Comparison of ENCODE assay signal across 1 cellular context in the genomic region with DNA sequence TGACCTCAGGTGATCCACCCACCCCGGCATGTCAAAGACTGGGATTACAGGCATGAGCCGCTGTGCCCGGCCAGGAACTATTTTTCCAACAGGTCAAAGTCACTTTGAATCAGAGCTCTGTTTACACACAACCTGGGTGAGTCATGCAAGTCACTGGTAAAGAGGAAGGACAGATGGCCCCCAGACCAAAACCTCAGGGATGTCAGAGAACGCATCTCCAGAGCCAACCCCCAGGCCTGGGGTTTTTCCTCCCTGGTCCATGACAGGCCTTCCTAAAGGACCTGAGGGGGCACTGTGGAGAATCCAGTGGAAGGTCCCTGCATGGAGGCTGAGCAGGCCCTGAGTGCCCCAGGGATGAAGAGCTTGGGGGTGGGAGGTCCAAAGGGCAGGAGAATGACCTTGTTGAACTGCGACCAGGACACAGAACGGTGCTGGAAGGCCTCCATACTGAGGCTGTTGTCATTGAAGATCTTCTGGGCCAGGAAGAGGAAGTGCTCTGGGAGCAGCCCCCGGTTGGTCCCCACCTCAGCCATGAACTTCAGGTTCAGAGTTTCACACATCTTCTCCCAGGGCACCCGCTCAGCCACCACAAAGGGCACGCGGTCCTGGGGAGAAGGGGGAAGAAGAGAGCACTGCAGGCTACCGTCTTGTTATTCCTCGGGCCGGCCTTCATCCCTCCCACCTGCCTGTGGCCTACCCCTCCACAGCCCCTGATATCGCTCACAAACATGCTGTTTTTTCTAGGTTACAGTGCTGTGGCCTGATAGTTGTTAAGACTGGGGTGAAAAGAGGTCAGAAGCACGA.
TF ChIP-seq lines count a peak whose summit lies in the region.

No MANE protein-coding gene starts in this region.

TF ChIP-seq in K562, 482 proteins besides CTCF, POLR2A, EP300 and RAD21 (continued from another document):
- TF ChIP-seq TEAD4 (IDR thresholded peaks at IDR 0.05; ENCODE audit: low read length) (peak; percentile 57), TEAD4 (CRISPR knock-in tag; IDR thresholded peaks at IDR 0.05; ENCODE audit: borderline replicate concordance) (no peak), YY1 (IDR thresholded peaks at IDR 0.05; ENCODE audit: borderline replicate concordance in 1 of 3, control insufficient read depth in 1 of 3, extremely low read depth in 1 of 3, insufficient read depth in 3 of 3, insufficient read length in 1 of 3, insufficient replicate concordance in 2 of 3, low read depth in 1 of 3, low read length in 2 of 3) (peak in 1 of 3 experiments; percentile 18), SLC30A9 (CRISPR knock-in tag; IDR thresholded peaks at IDR 0.05) (no peak), KHSRP (IDR thresholded peaks at IDR 0.05) (no peak), TCF3 (CRISPR knock-in tag; IDR thresholded peaks at IDR 0.05) (peak; percentile 81), KLF16 (IDR thresholded peaks at IDR 0.05) (no peak), ELF4 (CRISPR knock-in tag; IDR thresholded peaks at IDR 0.05) (0 out of 2 replicates have a peak, but pooled peaks have one; percentile 40), TAL1 (IDR thresholded peaks at IDR 0.05) (peak; percentile 68; the same call in 1 of the 2 replicates), SMARCB1 (IDR thresholded peaks at IDR 0.05; ENCODE audit: insufficient read length, low read depth) (no peak), FOSL1 (tag; conservative IDR thresholded peaks at IDR 0.05) (peak; percentile 72), GTF2F1 (IDR thresholded peaks at IDR 0.05; ENCODE audit: low read depth, low read length) (no peak), ZBTB8A (IDR thresholded peaks at IDR 0.05; ENCODE audit: partially characterized antibody) (no peak), CC2D1A (IDR thresholded peaks at IDR 0.05) (no peak), SMARCE1 (IDR thresholded peaks at IDR 0.05) (peak; percentile 67; the same call in 1 of the 2 replicates), ZNF76 (CRISPR knock-in tag; IDR thresholded peaks at IDR 0.05; ENCODE audit: borderline replicate concordance) (no peak), MXI1 (IDR thresholded peaks at IDR 0.05; ENCODE audit: low read depth, low read length) (no peak), RBM34 (IDR thresholded peaks at IDR 0.05; ENCODE audit: borderline replicate concordance, insufficient read depth, low read length) (no peak), DPF2 (IDR thresholded peaks at IDR 0.05) (peak; percentile 74; the same call in 1 of the 2 replicates), ZBTB7A (IDR thresholded peaks at IDR 0.05; ENCODE audit: borderline replicate concordance, control insufficient read depth, low read depth, low read length) (peak; percentile 71; the same call in 1 of the 2 replicates), SMARCC2 (IDR thresholded peaks at IDR 0.05; ENCODE audit: low read depth) (no peak), RBBP5 (IDR thresholded peaks at IDR 0.05; ENCODE audit: borderline replicate concordance, insufficient read depth, low read length, poor library complexity, severe bottlenecking) (peak; percentile 67), SMARCA5 (IDR thresholded peaks at IDR 0.05) (no peak), RBFOX2 (IDR thresholded peaks at IDR 0.05; ENCODE audit: low read depth, low read length) (peak; percentile 35; the same call in 1 of the 2 replicates), FOXJ2 (tag; IDR thresholded peaks at IDR 0.05) (no peak), HSF4 (CRISPR knock-in tag; IDR thresholded peaks at IDR 0.05; ENCODE audit: borderline replicate concordance) (no peak), CBFA2T2 (conservative IDR thresholded peaks at IDR 0.05) (peak; percentile 66), CBFA2T3 (IDR thresholded peaks at IDR 0.05) (peak; percentile 85), PCBP2 (IDR thresholded peaks at IDR 0.05; ENCODE audit: low read depth, low read length, poor library complexity, severe bottlenecking) (no peak), RFX5 (IDR thresholded peaks at IDR 0.05; ENCODE audit: low read depth, low read length) (no peak), KLF1 (tag; IDR thresholded peaks at IDR 0.05) (no peak), ZNF561 (CRISPR knock-in tag; conservative IDR thresholded peaks at IDR 0.05) (no peak), PHF8 (IDR thresholded peaks at IDR 0.05; ENCODE audit: borderline replicate concordance, low read length) (peak; percentile 17; the same call in 1 of the 2 replicates), ZNF717 (CRISPR knock-in tag; IDR thresholded peaks at IDR 0.05) (no peak)
- TF ChIP-seq, protein P1, sequence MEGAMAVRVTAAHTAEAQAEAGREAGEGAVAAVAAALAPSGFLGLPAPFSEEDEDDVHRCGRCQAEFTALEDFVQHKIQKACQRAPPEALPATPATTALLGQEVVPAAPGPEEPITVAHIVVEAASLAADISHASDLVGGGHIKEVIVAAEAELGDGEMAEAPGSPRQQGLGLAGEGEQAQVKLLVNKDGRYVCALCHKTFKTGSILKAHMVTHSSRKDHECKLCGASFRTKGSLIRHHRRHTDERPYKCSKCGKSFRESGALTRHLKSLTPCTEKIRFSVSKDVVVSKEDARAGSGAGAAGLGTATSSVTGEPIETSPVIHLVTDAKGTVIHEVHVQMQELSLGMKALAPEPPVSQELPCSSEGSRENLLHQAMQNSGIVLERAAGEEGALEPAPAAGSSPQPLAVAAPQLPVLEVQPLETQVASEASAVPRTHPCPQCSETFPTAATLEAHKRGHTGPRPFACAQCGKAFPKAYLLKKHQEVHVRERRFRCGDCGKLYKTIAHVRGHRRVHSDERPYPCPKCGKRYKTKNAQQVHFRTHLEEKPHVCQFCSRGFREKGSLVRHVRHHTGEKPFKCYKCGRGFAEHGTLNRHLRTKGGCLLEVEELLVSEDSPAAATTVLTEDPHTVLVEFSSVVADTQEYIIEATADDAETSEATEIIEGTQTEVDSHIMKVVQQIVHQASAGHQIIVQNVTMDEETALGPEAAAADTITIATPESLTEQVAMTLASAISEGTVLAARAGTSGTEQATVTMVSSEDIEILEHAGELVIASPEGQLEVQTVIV (CRISPR knock-in tag; IDR thresholded peaks at IDR 0.05; ENCODE audit: borderline replicate concordance): no peak
- TF ChIP-seq, protein P2, sequence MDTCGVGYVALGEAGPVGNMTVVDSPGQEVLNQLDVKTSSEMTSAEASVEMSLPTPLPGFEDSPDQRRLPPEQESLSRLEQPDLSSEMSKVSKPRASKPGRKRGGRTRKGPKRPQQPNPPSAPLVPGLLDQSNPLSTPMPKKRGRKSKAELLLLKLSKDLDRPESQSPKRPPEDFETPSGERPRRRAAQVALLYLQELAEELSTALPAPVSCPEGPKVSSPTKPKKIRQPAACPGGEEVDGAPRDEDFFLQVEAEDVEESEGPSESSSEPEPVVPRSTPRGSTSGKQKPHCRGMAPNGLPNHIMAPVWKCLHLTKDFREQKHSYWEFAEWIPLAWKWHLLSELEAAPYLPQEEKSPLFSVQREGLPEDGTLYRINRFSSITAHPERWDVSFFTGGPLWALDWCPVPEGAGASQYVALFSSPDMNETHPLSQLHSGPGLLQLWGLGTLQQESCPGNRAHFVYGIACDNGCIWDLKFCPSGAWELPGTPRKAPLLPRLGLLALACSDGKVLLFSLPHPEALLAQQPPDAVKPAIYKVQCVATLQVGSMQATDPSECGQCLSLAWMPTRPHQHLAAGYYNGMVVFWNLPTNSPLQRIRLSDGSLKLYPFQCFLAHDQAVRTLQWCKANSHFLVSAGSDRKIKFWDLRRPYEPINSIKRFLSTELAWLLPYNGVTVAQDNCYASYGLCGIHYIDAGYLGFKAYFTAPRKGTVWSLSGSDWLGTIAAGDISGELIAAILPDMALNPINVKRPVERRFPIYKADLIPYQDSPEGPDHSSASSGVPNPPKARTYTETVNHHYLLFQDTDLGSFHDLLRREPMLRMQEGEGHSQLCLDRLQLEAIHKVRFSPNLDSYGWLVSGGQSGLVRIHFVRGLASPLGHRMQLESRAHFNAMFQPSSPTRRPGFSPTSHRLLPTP (IDR thresholded peaks at IDR 0.05; ENCODE audit: borderline replicate concordance, extremely low read depth, insufficient read length): no peak
- TF ChIP-seq, protein P3, sequence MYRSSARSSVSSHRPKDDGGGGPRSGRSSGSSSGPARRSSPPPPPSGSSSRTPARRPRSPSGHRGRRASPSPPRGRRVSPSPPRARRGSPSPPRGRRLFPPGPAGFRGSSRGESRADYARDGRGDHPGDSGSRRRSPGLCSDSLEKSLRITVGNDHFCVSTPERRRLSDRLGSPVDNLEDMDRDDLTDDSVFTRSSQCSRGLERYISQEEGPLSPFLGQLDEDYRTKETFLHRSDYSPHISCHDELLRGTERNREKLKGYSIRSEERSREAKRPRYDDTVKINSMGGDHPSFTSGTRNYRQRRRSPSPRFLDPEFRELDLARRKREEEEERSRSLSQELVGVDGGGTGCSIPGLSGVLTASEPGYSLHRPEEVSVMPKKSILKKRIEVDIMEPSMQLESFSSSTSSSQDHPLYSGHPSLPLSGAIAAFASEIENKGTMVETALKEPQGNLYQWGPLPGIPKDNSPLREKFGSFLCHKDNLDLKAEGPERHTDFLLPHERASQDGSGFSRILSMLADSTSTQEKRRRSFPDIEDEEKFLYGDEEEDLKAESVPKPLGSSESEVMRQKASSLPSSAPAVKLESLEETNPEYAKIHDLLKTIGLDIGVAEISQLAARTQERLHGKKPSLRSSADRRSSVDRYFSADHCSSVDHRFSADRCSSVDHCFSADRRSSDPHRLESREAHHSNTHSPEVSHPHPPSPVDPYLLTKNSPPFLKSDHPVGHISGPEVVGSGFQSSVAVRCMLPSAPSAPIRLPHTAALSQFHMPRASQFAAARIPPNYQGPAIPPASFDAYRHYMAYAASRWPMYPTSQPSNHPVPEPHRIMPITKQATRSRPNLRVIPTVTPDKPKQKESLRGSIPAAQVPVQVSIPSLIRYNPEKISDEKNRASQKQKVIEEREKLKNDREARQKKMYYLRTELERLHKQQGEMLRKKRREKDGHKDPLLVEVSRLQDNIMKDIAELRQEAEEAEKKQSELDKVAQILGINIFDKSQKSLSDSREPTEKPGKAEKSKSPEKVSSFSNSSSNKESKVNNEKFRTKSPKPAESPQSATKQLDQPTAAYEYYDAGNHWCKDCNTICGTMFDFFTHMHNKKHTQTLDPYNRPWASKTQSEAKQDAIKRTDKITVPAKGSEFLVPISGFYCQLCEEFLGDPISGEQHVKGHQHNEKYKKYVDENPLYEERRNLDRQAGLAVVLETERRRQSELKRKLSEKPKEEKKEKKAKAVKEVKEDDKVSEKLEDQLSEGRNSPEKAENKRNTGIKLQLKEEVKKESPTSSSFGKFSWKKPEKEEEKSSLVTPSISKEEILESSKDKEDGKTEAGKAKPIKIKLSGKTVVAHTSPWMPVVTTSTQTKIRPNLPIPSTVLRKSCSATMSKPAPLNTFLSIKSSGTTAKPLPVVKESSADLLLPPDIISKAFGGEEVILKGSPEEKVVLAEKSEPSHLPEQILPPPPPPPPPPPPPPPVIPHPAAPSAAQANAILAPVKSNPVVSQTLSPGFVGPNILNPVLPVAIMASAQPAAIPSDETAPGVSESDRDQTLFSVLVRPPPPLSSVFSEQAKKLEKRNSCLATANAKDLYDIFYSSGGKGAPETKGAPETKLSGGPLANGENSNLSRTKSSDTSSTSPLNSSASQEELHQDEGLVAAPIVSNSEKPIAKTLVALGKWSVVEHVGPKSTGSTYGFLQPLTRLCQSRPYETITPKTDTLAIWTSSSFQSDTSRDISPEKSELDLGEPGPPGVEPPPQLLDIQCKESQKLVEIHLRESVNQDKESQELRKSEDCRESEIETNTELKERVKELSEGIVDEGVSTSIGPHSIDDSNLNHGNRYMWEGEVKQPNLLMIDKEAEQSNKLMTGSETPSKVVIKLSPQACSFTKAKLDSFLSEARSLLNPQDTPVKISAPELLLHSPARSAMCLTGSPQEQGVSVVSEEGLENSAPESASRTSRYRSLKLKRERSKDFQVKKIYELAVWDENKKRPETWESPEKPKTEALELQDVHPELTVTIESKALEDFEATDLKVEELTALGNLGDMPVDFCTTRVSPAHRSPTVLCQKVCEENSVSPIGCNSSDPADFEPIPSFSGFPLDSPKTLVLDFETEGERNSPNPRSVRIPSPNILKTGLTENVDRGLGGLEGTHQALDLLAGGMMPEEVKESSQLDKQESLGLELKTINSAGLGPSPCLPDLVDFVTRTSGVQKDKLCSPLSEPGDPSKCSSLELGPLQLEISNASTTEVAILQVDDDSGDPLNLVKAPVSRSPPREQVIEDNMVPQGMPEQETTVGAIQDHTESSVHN (IDR thresholded peaks at IDR 0.05; ENCODE audit: borderline replicate concordance in 1 of 2, low read depth in 1 of 2): no peak
- TF ChIP-seq, protein P4, sequence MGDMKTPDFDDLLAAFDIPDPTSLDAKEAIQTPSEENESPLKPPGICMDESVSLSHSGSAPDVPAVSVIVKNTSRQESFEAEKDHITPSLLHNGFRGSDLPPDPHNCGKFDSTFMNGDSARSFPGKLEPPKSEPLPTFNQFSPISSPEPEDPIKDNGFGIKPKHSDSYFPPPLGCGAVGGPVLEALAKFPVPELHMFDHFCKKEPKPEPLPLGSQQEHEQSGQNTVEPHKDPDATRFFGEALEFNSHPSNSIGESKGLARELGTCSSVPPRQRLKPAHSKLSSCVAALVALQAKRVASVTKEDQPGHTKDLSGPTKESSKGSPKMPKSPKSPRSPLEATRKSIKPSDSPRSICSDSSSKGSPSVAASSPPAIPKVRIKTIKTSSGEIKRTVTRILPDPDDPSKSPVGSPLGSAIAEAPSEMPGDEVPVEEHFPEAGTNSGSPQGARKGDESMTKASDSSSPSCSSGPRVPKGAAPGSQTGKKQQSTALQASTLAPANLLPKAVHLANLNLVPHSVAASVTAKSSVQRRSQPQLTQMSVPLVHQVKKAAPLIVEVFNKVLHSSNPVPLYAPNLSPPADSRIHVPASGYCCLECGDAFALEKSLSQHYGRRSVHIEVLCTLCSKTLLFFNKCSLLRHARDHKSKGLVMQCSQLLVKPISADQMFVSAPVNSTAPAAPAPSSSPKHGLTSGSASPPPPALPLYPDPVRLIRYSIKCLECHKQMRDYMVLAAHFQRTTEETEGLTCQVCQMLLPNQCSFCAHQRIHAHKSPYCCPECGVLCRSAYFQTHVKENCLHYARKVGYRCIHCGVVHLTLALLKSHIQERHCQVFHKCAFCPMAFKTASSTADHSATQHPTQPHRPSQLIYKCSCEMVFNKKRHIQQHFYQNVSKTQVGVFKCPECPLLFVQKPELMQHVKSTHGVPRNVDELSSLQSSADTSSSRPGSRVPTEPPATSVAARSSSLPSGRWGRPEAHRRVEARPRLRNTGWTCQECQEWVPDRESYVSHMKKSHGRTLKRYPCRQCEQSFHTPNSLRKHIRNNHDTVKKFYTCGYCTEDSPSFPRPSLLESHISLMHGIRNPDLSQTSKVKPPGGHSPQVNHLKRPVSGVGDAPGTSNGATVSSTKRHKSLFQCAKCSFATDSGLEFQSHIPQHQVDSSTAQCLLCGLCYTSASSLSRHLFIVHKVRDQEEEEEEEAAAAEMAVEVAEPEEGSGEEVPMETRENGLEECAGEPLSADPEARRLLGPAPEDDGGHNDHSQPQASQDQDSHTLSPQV (IDR thresholded peaks at IDR 0.05): peak; percentile 90
- TF ChIP-seq, protein P5, sequence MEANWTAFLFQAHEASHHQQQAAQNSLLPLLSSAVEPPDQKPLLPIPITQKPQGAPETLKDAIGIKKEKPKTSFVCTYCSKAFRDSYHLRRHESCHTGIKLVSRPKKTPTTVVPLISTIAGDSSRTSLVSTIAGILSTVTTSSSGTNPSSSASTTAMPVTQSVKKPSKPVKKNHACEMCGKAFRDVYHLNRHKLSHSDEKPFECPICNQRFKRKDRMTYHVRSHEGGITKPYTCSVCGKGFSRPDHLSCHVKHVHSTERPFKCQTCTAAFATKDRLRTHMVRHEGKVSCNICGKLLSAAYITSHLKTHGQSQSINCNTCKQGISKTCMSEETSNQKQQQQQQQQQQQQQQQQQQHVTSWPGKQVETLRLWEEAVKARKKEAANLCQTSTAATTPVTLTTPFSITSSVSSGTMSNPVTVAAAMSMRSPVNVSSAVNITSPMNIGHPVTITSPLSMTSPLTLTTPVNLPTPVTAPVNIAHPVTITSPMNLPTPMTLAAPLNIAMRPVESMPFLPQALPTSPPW (CRISPR knock-in tag; IDR thresholded peaks at IDR 0.05): peak; percentile 48
